Comparison of ENCODE assay signal across 8 cellular contexts in the genomic region with DNA sequence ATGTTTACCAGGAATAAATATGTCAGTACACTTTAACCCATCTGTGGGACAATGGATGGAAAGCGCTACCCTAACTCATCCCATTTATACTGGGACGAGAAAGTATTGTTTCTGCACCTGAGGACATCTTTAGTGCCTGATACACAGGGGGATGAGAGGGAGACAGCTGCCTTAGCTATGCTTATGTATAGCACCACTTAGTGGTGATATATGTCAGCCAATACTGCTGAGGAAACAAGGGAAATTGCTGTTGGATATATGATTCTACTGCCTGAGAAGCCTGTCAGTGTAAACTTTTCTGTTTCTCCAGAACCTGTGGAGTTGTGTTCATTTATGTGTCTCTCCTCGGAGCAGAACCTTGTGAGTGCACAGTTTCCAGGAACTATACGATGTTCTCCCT. TPM values are rescaled to one million over a fixed set of nuclear protein-coding genes. Genes with fewer than 3 reads are reported as not detected.
DNase-seq lines count a peak whose midpoint lies in the region; ATAC-seq and TF ChIP-seq lines count a peak whose summit lies in the region.

No MANE protein-coding gene starts in this region.

- no peaks in the 10 kb centered on the region for H3K79me2 ChIP-seq in HCT116 (ENCODE audit: insufficient read depth, low read length)

- H3K4me3 ChIP-seq in GM06990 (replicated peaks; ENCODE audit: low read depth, low read length) (no peak overlapping the region), HCT116 (replicated peaks in 1 of 2; ENCODE audit: low read depth in 1 of 2, low read length in 2 of 2) (no peak overlapping the region), Peyer's patch (no peak overlapping the region)

- H3K9me3 ChIP-seq in HCT116 (ENCODE audit: control insufficient read depth in 1 of 2, insufficient read depth in 1 of 2, low read depth in 1 of 2, low read length in 2 of 2) = no peaks in the 10 kb centered on the region
- H3K9me3 ChIP-seq in Peyer's patch = no peaks in the 10 kb centered on the region

- TF ChIP-seq POLR2A in HCT116 (IDR thresholded peaks at IDR 0.05; ENCODE audit: borderline replicate concordance, extremely low read depth, insufficient read depth, insufficient read length) = no peak
- no peak for TF ChIP-seq POLR2A in Peyer's patch (IDR thresholded peaks at IDR 0.05)

- RAD21 ChIA-PET in HCT116 (lab: Charles Lee; ENCODE audit: low non-redundant PET in 1 of 2, low total read pairs in 2 of 2, uncharacterized antibody in 2 of 2, unreplicated experiment in 2 of 2) = no interaction called here

- H3K36me3 ChIP-seq in GM06990 (ENCODE audit: control insufficient read depth, insufficient read depth, low read length) = no peaks in the 10 kb centered on the region
- no peaks in the 10 kb centered on the region for H3K36me3 ChIP-seq in HCT116 (ENCODE audit: control insufficient read depth in 1 of 2, insufficient read depth in 2 of 2, low read length in 2 of 2)
- no peaks in the 10 kb centered on the region for H3K36me3 ChIP-seq in Peyer's patch

- H3K27ac ChIP-seq in HCT116 (ENCODE audit: low read depth, low read length) (no peak overlapping the region), Peyer's patch (no peak overlapping the region), caudate nucleus (ENCODE audit: low read depth, low read length) (no peak overlapping the region)

- POLR2A ChIA-PET in HCT116 (lab: Charles Lee) = no interaction called here

- H3K9me2 ChIP-seq in HCT116 (ENCODE audit: insufficient read depth) = no peaks in the 10 kb centered on the region

- TF ChIP-seq CTCF in GM06990 (IDR thresholded peaks at IDR 0.05; ENCODE audit: insufficient read depth, low read length, poor library complexity, severe bottlenecking) (peak; percentile 57), HCT116 (IDR thresholded peaks at IDR 0.05 in 2 of 3, conservative IDR thresholded peaks at IDR 0.05 in 1 of 3; ENCODE audit: borderline replicate concordance in 1 of 3, insufficient read depth in 1 of 3, low read depth in 2 of 3, low read length in 2 of 3) (peak; percentile 22 to 47 (median 43); a peak in 5 of 6 replicates), Peyer's patch (IDR thresholded peaks at IDR 0.05) (peak in 4 of 6 experiments; percentile 13 to 51 (median 40))

- peak; percentile 53 for TF ChIP-seq RAD21 in HCT116 (IDR thresholded peaks at IDR 0.05; ENCODE audit: low read depth)

- intact Hi-C loops in HCT116 (cut with micrococcal nuclease) = loop anchor here (1.0 to 10.0 kb wide), 2 partner anchors 414 to 713 kb away; no protein-coding TSS in a partner anchor

- H3K27me3 ChIP-seq in GM06990 (replicated peaks; ENCODE audit: control insufficient read depth, insufficient read depth, low read length) (no peaks in the 10 kb centered on the region), HCT116 (ENCODE audit: insufficient read depth, low read length) (peaks cover 1% of the 10 kb centered on the region; the same call in 1 of the 2 replicates), Peyer's patch (no peaks in the 10 kb centered on the region)

- CTCF ChIA-PET in HCT116 (lab: Charles Lee) = interaction anchor here (0.6 to 3.4 kb wide), 3 partner anchors 10 to 413 kb away, joined by 3 to 27 read pairs (median 3); no protein-coding TSS in a partner anchor

- H2AFZ ChIP-seq in HCT116 (ENCODE audit: low read depth, low read length, poor library complexity, severe bottlenecking) = no peak overlapping the region

- DNase-seq in GM06990 (ENCODE audit: extremely low read depth, insufficient read length) (no peak), HCT116 (ENCODE audit: low read depth, low spot score) (no peak), Peyer's patch (no peak), iPS-NIHi7 (ENCODE audit: extremely low spot score) (peak; percentile 54), caudate nucleus (lab: John Stamatoyannopoulos, UW) (no peak), OCI-M2 (lab: John Stamatoyannopoulos, UW; ENCODE audit: unreplicated experiment) (no peak), hippocampal formation (lab: John Stamatoyannopoulos, UW) (no peak), germinal center (ENCODE audit: low spot score) (no peak)

- H3K9ac ChIP-seq in HCT116 (ENCODE audit: low read length) = no peak overlapping the region

- ATAC-seq in HCT116 = peak; percentile 87

- peaks cover 3 to 4% of the 10 kb centered on the region in 2 experiments; a peak in 3 of 4 replicates for H3K4me1 ChIP-seq in HCT116 (ENCODE audit: control insufficient read depth in 1 of 2, insufficient read depth in 2 of 2, low read length in 2 of 2)
- H3K4me1 ChIP-seq in Peyer's patch = no peaks in the 10 kb centered on the region

- BruUV-seq in HCT116 (replicated peaks; lab: Mats Ljungman, UMichigan) = no TSS peak

- H4K20me1 ChIP-seq in HCT116 (ENCODE audit: insufficient read depth) = no peaks in the 10 kb centered on the region

- H3K4me2 ChIP-seq in HCT116 (ENCODE audit: low read length) = no peak overlapping the region

TF ChIP-seq in HCT116, 20 proteins besides CTCF, POLR2A, EP300 and RAD21:
- TF ChIP-seq SIN3A (IDR thresholded peaks at IDR 0.05; ENCODE audit: low read depth) (no peak), EZH2 (IDR thresholded peaks at IDR 0.05) (no peak)
- TF ChIP-seq, protein P1, sequence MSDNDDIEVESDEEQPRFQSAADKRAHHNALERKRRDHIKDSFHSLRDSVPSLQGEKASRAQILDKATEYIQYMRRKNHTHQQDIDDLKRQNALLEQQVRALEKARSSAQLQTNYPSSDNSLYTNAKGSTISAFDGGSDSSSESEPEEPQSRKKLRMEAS (IDR thresholded peaks at IDR 0.05) = no peak

RNA-seq across cellular contexts. Expression of a gene that starts 13.3 kb away (rescaled TPM):
- total RNA-seq in HCT116 (2021; ENCODE audit: unreplicated experiment) (17.7 TPM), Peyer's patch (10 to 100 TPM; 14.2 to 50.3 (median 17.8) TPM)
- polyA plus RNA-seq in HCT116 (2012) = 4.9 and 7.0 TPM in 2 replicates
